Comparison of ENCODE assay signal across 8 cellular contexts in the genomic region with DNA sequence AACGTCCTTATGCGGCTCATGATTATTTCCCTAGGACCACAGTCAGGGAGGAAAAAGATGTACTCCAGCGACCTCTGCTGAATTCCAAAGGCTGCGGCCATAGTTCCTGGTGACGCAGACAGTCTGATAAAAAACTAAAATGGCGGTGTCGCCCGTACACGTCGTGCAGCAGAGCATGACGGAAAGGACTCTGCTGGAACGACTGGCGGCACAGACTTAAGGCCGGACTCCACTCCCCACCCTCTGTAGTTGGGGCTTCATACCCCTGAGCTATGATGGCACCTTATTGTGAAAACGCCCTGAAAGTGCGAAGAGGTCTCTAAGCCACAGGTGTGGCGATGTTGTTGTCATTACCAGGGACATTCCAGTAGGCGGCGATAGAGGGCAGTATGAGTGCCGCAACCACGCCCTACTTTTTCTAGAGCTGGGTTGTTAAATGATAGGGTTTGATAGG.
DNase-seq lines count a peak whose midpoint lies in the region; ATAC-seq, FAIRE-seq and TF ChIP-seq lines count a peak whose summit lies in the region.

No MANE protein-coding gene starts in this region.

- DNase-seq in Daoy (ENCODE audit: low read depth): peak; percentile 3
- peak; percentile 5 for DNase-seq in MG63
- peak; percentile 45 for DNase-seq in activated CD4-positive, CD25-positive, alpha-beta regulatory T cell treated with anti-CD3 and anti-CD28 coated beads, Interleukin-2, amount 50 U/mL, for 72 hours
- DNase-seq in HepG2 (ENCODE audit: low spot score): peak; percentile 6
- peak; percentile 26 for DNase-seq in stimulated activated CD4-positive, alpha-beta T cell treated with anti-CD3 and anti-CD28 coated beads, Interleukin-2, amount 100 ng/mL, for 4 hours (ENCODE audit: low read depth)
- DNase-seq in NCI-H187 (lab: John Stamatoyannopoulos, UW): no peak

- H3K36me3 ChIP-seq in MG63 (no peaks in the 10 kb centered on the region), HepG2 (replicated peaks in 1 of 2; ENCODE audit: control insufficient read depth in 1 of 2, insufficient read depth in 2 of 2, low read length in 2 of 2) (no peaks in the 10 kb centered on the region)

- H3K79me2 ChIP-seq in HepG2 (ENCODE audit: insufficient read depth, low read length): no peaks in the 10 kb centered on the region

- H3K27me3 ChIP-seq in MG63: no peaks in the 10 kb centered on the region
- H3K27me3 ChIP-seq in HepG2 (ENCODE audit: control insufficient read depth in 1 of 2, insufficient read depth in 2 of 2, low read length in 2 of 2): no peaks in the 10 kb centered on the region

- no peak for TF ChIP-seq EP300 in HepG2 (IDR thresholded peaks at IDR 0.05; ENCODE audit: low read depth in 2 of 2, low read length in 2 of 2)
- TF ChIP-seq EP300 in HepG2 (CRISPR knock-in tag; IDR thresholded peaks at IDR 0.05; ENCODE audit: borderline replicate concordance): no peak

- no peak overlapping the region for H3K9ac ChIP-seq in HepG2 (ENCODE audit: insufficient read depth, low read depth, low read length)

- H4K20me1 ChIP-seq in HepG2 (ENCODE audit: insufficient read depth, low read length): no peaks in the 10 kb centered on the region

- BruUV-seq in HepG2 (replicated peaks; lab: Mats Ljungman, UMichigan): no TSS peak

- H2AFZ ChIP-seq in HepG2 (ENCODE audit: low read length): no peak overlapping the region

- CTCF ChIA-PET in HepG2 (lab: Yijun Ruan, JAX; ENCODE audit: low intra/inter-chr PET ratio, low total read pairs): no interaction called here

- intact Hi-C loops in HepG2 (cut with micrococcal nuclease; ENCODE audit: unreplicated experiment): no loop called here

- in situ Hi-C loops in HepG2 (cut with HindIII; ENCODE audit: extremely low pct_ligation_motif_present, low pct_unique_long_range_greater_than_20kb): loop anchor here (25.0 kb wide), 1 partner anchor 1142 kb away; no protein-coding TSS in a partner anchor

- peak; percentile 91 for ATAC-seq in GM21723 (IDR thresholded peaks at IDR 0.05; ENCODE audit: unreplicated experiment)
- peak; percentile 51; the same call in 2 of the 3 replicates for ATAC-seq in HepG2

- no peak for TF ChIP-seq POLR2A in HepG2 (IDR thresholded peaks at IDR 0.05; ENCODE audit: insufficient read depth in 1 of 2, low read depth in 2 of 2, low read length in 2 of 2)

- no peak overlapping the region for H3K27ac ChIP-seq in HepG2 (ENCODE audit: extremely low read length, insufficient read depth, low read length)

- no peaks in the 10 kb centered on the region for H3K9me3 ChIP-seq in MG63
- H3K9me3 ChIP-seq in HepG2 (ENCODE audit: low read length): no peaks in the 10 kb centered on the region

- POLR2A ChIA-PET in HepG2 (lab: Yijun Ruan, JAX): no interaction called here

- H3K4me3 ChIP-seq in MG63 (no peak overlapping the region), HepG2 (replicated peaks in 1 of 3; ENCODE audit: insufficient read depth in 1 of 3, low read depth in 2 of 3, low read length in 3 of 3) (no peak overlapping the region)

- FAIRE-seq in colon (lab: Jason Lieb, UNC): peak; percentile 73
- peak; percentile 21 for FAIRE-seq in HepG2 (lab: Jason Lieb, UNC)

- H3K4me2 ChIP-seq in HepG2 (ENCODE audit: low read depth, low read length): no peak overlapping the region

- TF ChIP-seq RAD21 in HepG2 (CRISPR knock-in tag; IDR thresholded peaks at IDR 0.05): no peak

- TF ChIP-seq CTCF in HepG2 (CRISPR knock-in tag; IDR thresholded peaks at IDR 0.05): peak; percentile 60

- H3K4me1 ChIP-seq in HepG2 (ENCODE audit: insufficient read depth, low read length): no peaks in the 10 kb centered on the region

- WGBS in HepG2 (ENCODE audit: low lambda C conversion rate): 48% methylated on average over 20 of the region's 21 CpGs

TF ChIP-seq in HepG2, 621 proteins besides CTCF, POLR2A, EP300 and RAD21:
- TF ChIP-seq KLF12 (CRISPR knock-in tag; IDR thresholded peaks at IDR 0.05; ENCODE audit: borderline replicate concordance) (0 out of 2 replicates have a peak, but pooled peaks have one; percentile 35), ZNF496 (CRISPR knock-in tag; IDR thresholded peaks at IDR 0.05; ENCODE audit: insufficient replicate concordance) (no peak), STAG1 (CRISPR knock-in tag; IDR thresholded peaks at IDR 0.05) (peak; percentile 17; the same call in 1 of the 2 replicates), TEAD3 (CRISPR knock-in tag; optimal IDR thresholded peaks at IDR 0.05; ENCODE audit: borderline replicate concordance) (peak; percentile 13), ARNT2 (CRISPR knock-in tag; IDR thresholded peaks at IDR 0.05; ENCODE audit: low read depth) (no peak)

Comparison
In these comparisons a context has a peak if more than half of its experiments do, and no peak if none do; other contexts are left out.
1. DNase-seq: peak in Daoy (single experiment), MG63 (single experiment), activated CD4-positive, CD25-positive, alpha-beta regulatory T cell treated with anti-CD3 and anti-CD28 coated beads, Interleukin-2, amount 50 U/mL, for 72 hours (single experiment), HepG2 (single experiment) and stimulated activated CD4-positive, alpha-beta T cell treated with anti-CD3 and anti-CD28 coated beads, Interleukin-2, amount 100 ng/mL, for 4 hours (single experiment); none in NCI-H187 (0 of 2).